In genomic region chr3:9122732-9123364, GRCh38 we compare ENCODE assay signal across 19 cellular contexts.
"Had no signal": no experiment of that assay in that cellular context is flagged by ENCODE, and none has a peak within 500 bp of the region (broad histone marks: within the 10 kb centered on the region; RNA-seq: fewer than 3 reads in every experiment).

No MANE protein-coding gene starts in this region.

- H3K79me2 ChIP-seq: parathyroid adenoma had no signal

- H3K4me3 Mint-ChIP-seq: activated CD4-positive, alpha-beta memory T cell treated with anti-CD3 and anti-CD28 coated beads, Interleukin-2, amount 10 ng/mL, durations not matched to agents 7 days and 5 days; activated naive CD4-positive, alpha-beta T cell treated with anti-CD3 and anti-CD28 coated beads, Interleukin-2, amount 50 U/mL, for 24 hours; central memory CD8-positive, alpha-beta T cell; dendritic cell treated with granulocyte-macrophage colony-stimulating factor and Interleukin-4, amounts not matched to agents 40 ng/mL and 50 ng/mL, for 4 days; effector memory CD8-positive, alpha-beta T cell; naive thymus-derived CD8-positive, alpha-beta T cell; stimulated activated memory B cell treated with anti-CD40 and anti-IgM and Interleukin-4, amounts not matched to agents 10 μg/mL and 1 μg/mL and 100 μg/mL, for 72 hours; WTC11 had no signal

- H3K4me3 ChIP-seq: body of pancreas, gastrocnemius medialis had no signal

- H3K27me3 ChIP-seq: body of pancreas, gastrocnemius medialis, neutrophil had no signal

- DNase-seq: activated CD4-positive, alpha-beta memory T cell treated with anti-CD3 and anti-CD28 coated beads, Interleukin-2, amount 10 ng/mL, durations not matched to agents 7 days and 5 days; activated CD4-positive, alpha-beta T cell treated with anti-CD3 and anti-CD28 coated beads for 4 hours; activated effector memory CD4-positive, alpha-beta T cell treated with anti-CD3 and anti-CD28 coated beads, Interleukin-2, amount 50 U/mL, for 16 hours; activated T-cell treated with anti-CD3 and anti-CD28 coated beads, Interleukin-2, amount 50 U/mL, for 48 hours; body of pancreas; effector memory CD8-positive, alpha-beta T cell; gastrocnemius medialis; midbrain; naive thymus-derived CD8-positive, alpha-beta T cell; stimulated activated CD4-positive, alpha-beta T cell treated with anti-CD3 and anti-CD28 coated beads, Interleukin-2, amount 100 ng/mL, for 48 hours; T-helper 2 cell had no signal

- H3K27ac ChIP-seq: body of pancreas, epithelial cell of prostate, gastrocnemius medialis, neutrophil, parathyroid adenoma had no signal

- H2AFZ ChIP-seq: parathyroid adenoma had no signal

- H3K9me3 Mint-ChIP-seq: activated CD4-positive, alpha-beta memory T cell treated with anti-CD3 and anti-CD28 coated beads, Interleukin-2, amount 10 ng/mL, durations not matched to agents 7 days and 5 days; activated naive CD4-positive, alpha-beta T cell treated with anti-CD3 and anti-CD28 coated beads, Interleukin-2, amount 50 U/mL, for 24 hours; central memory CD8-positive, alpha-beta T cell; dendritic cell treated with granulocyte-macrophage colony-stimulating factor and Interleukin-4, amounts not matched to agents 40 ng/mL and 50 ng/mL, for 4 days; effector memory CD8-positive, alpha-beta T cell; naive thymus-derived CD8-positive, alpha-beta T cell; stimulated activated memory B cell treated with anti-CD40 and anti-IgM and Interleukin-4, amounts not matched to agents 10 μg/mL and 1 μg/mL and 100 μg/mL, for 72 hours; WTC11 had no signal

- H3K36me3 Mint-ChIP-seq: activated naive CD4-positive, alpha-beta T cell treated with anti-CD3 and anti-CD28 coated beads, Interleukin-2, amount 50 U/mL, for 24 hours; stimulated activated memory B cell treated with anti-CD40 and anti-IgM and Interleukin-4, amounts not matched to agents 10 μg/mL and 1 μg/mL and 100 μg/mL, for 72 hours had no signal

- H3K27ac Mint-ChIP-seq: activated CD4-positive, alpha-beta memory T cell treated with anti-CD3 and anti-CD28 coated beads, Interleukin-2, amount 10 ng/mL, durations not matched to agents 7 days and 5 days; activated naive CD4-positive, alpha-beta T cell treated with anti-CD3 and anti-CD28 coated beads, Interleukin-2, amount 50 U/mL, for 24 hours; dendritic cell treated with granulocyte-macrophage colony-stimulating factor and Interleukin-4, amounts not matched to agents 40 ng/mL and 50 ng/mL, for 4 days; effector memory CD8-positive, alpha-beta T cell; stimulated activated memory B cell treated with anti-CD40 and anti-IgM and Interleukin-4, amounts not matched to agents 10 μg/mL and 1 μg/mL and 100 μg/mL, for 72 hours; WTC11 had no signal

- H3K4me1 ChIP-seq: body of pancreas, parathyroid adenoma had no signal

- H3K4me1 Mint-ChIP-seq: activated CD4-positive, alpha-beta memory T cell treated with anti-CD3 and anti-CD28 coated beads, Interleukin-2, amount 10 ng/mL, durations not matched to agents 7 days and 5 days; activated naive CD4-positive, alpha-beta T cell treated with anti-CD3 and anti-CD28 coated beads, Interleukin-2, amount 50 U/mL, for 24 hours; central memory CD8-positive, alpha-beta T cell; stimulated activated memory B cell treated with anti-CD40 and anti-IgM and Interleukin-4, amounts not matched to agents 10 μg/mL and 1 μg/mL and 100 μg/mL, for 72 hours had no signal

- H3K9me3 ChIP-seq: body of pancreas, gastrocnemius medialis, neutrophil had no signal

- H3K9ac ChIP-seq: parathyroid adenoma had no signal

- H3K36me3 ChIP-seq: gastrocnemius medialis, neutrophil had no signal

- H3K27me3 Mint-ChIP-seq: activated CD4-positive, alpha-beta memory T cell treated with anti-CD3 and anti-CD28 coated beads, Interleukin-2, amount 10 ng/mL, durations not matched to agents 7 days and 5 days; activated naive CD4-positive, alpha-beta T cell treated with anti-CD3 and anti-CD28 coated beads, Interleukin-2, amount 50 U/mL, for 24 hours; central memory CD8-positive, alpha-beta T cell; dendritic cell treated with granulocyte-macrophage colony-stimulating factor and Interleukin-4, amounts not matched to agents 40 ng/mL and 50 ng/mL, for 4 days had no signal
